ENCODE assay signal across 1 cellular context in genomic region chrX:65866762-65867161, GRCh38.
TF ChIP-seq lines count a peak whose summit lies in the region.

No MANE protein-coding gene starts in this region.

TF ChIP-seq in A549, 52 proteins besides CTCF, POLR2A, EP300 and RAD21 (continued from another document):
- TF ChIP-seq REST (IDR thresholded peaks at IDR 0.05) (no peak), RCOR1 (IDR thresholded peaks at IDR 0.05; ENCODE audit: low read depth, low read length) (no peak), JUN (IDR thresholded peaks at IDR 0.05) (no peak), FOSB (CRISPR knock-in tag; IDR thresholded peaks at IDR 0.05) (no peak), ZSCAN20 (CRISPR knock-in tag; IDR thresholded peaks at IDR 0.05) (no peak), CBX2 (IDR thresholded peaks at IDR 0.05; ENCODE audit: borderline replicate concordance, low read depth) (no peak), MYC (IDR thresholded peaks at IDR 0.05; ENCODE audit: borderline replicate concordance, low read length) (no peak)
